9 cellular contexts compared by ENCODE assay signal in the genomic region with DNA sequence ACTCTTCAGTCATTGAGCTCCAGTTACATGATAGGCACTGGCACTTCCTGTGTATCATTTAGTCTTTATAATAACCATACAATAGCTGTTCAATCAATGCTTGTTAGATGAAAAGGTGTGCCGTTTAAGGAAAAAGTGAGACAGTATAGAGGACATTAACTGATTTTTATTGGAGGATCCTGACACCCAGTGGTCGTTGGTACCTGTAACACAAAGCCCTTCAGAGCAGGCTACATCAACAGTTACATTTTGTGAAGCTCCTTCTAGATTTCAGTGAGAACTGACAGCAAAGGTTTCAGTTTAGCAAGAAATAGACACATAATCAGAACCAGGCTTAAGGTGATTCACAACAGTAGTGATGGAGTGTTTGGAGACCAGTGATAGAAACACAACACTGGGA. TPM values are rescaled to one million over a fixed set of nuclear protein-coding genes. Genes with fewer than 3 reads are reported as not detected.
A peak's percentile ranks its signal among the peaks of the same experiment; 100 is the strongest.
DNase-seq lines count a peak whose midpoint lies in the region; ATAC-seq and TF ChIP-seq lines count a peak whose summit lies in the region.
"Had no signal": no experiment of that assay in that cellular context is flagged by ENCODE, and none has a peak within 500 bp of the region (broad histone marks: within the 10 kb centered on the region; RNA-seq: fewer than 3 reads in every experiment).

No MANE protein-coding gene starts in this region.

- H3K27ac Mint-ChIP-seq in natural killer cell treated with Interleukin-12 subunit alpha and Interleukin-12 subunit beta and Interleukin-15 and Interleukin-18, amount 100 ng/mL, for 72 hours = no peak overlapping the region
- no peak overlapping the region for H3K27ac Mint-ChIP-seq in natural killer cell
- no peak overlapping the region for H3K27ac Mint-ChIP-seq in chondrocyte (ENCODE audit: unreplicated experiment)
- H3K27ac Mint-ChIP-seq: activated naive CD8-positive, alpha-beta T cell had no signal

- no peak overlapping the region for H3K4me3 ChIP-seq in smooth muscle cell

- no peak overlapping the region for H3K27ac ChIP-seq in smooth muscle cell (ENCODE audit: low read depth)

- H3K9ac ChIP-seq in smooth muscle cell (ENCODE audit: low read depth) = no peak overlapping the region

- no peak overlapping the region for H2AFZ ChIP-seq in smooth muscle cell (ENCODE audit: low read depth)

- H3K36me3 Mint-ChIP-seq in natural killer cell treated with Interleukin-12 subunit alpha and Interleukin-12 subunit beta and Interleukin-15 and Interleukin-18, amount 100 ng/mL, for 72 hours = no peaks in the 10 kb centered on the region
- H3K36me3 Mint-ChIP-seq in natural killer cell = no peaks in the 10 kb centered on the region
- peaks cover 4% of the 10 kb centered on the region for H3K36me3 Mint-ChIP-seq in chondrocyte (ENCODE audit: low read depth)

- no peaks in the 10 kb centered on the region for H3K9me3 Mint-ChIP-seq in natural killer cell treated with Interleukin-12 subunit alpha and Interleukin-12 subunit beta and Interleukin-15 and Interleukin-18, amount 100 ng/mL, for 72 hours
- H3K9me3 Mint-ChIP-seq in natural killer cell (no peaks in the 10 kb centered on the region), chondrocyte (ENCODE audit: low read depth) (no peaks in the 10 kb centered on the region)

- H3K9me3 ChIP-seq in smooth muscle cell (replicated peaks; ENCODE audit: low read depth) = no peaks in the 10 kb centered on the region

- H3F3A ChIP-seq in smooth muscle cell (ENCODE audit: low read depth) = no peaks in the 10 kb centered on the region

- H3K4me1 Mint-ChIP-seq in natural killer cell treated with Interleukin-12 subunit alpha and Interleukin-12 subunit beta and Interleukin-15 and Interleukin-18, amount 100 ng/mL, for 72 hours (ENCODE audit: low read depth in 2 of 2) = peaks cover 0 to 6% of the 10 kb centered on the region in 2 donors
- no peaks in the 10 kb centered on the region for H3K4me1 Mint-ChIP-seq in natural killer cell
- peaks cover 2% of the 10 kb centered on the region for H3K4me1 Mint-ChIP-seq in chondrocyte (ENCODE audit: low read depth)

- no peaks in the 10 kb centered on the region for H4K20me1 ChIP-seq in smooth muscle cell (ENCODE audit: low read depth)

- no peak overlapping the region for H3K4me3 Mint-ChIP-seq in natural killer cell treated with Interleukin-12 subunit alpha and Interleukin-12 subunit beta and Interleukin-15 and Interleukin-18, amount 100 ng/mL, for 72 hours
- no peak overlapping the region for H3K4me3 Mint-ChIP-seq in natural killer cell
- no peak overlapping the region for H3K4me3 Mint-ChIP-seq in chondrocyte (ENCODE audit: unreplicated experiment)
- H3K4me3 Mint-ChIP-seq: activated naive CD8-positive, alpha-beta T cell had no signal

- H3K36me3 ChIP-seq in smooth muscle cell (ENCODE audit: low read depth) = no peaks in the 10 kb centered on the region

- H3K4me1 ChIP-seq in smooth muscle cell (ENCODE audit: low read depth) = peaks cover 8% of the 10 kb centered on the region

- H3K79me2 ChIP-seq in smooth muscle cell (ENCODE audit: low read depth) = no peaks in the 10 kb centered on the region

- TF ChIP-seq CTCF in natural killer cell (IDR thresholded peaks at IDR 0.05) (no peak), chondrocyte (IDR thresholded peaks at IDR 0.05) (peak; percentile 71), smooth muscle cell (IDR thresholded peaks at IDR 0.05; ENCODE audit: borderline replicate concordance, insufficient read depth, poor library complexity, severe bottlenecking) (no peak)

- no peak for DNase-seq in natural killer cell treated with Interleukin-12 subunit alpha and Interleukin-12 subunit beta and Interleukin-15 and Interleukin-18, amount 100 ng/mL, for 72 hours (ENCODE audit: low spot score)
- DNase-seq in natural killer cell (no peak), NAMALWA (ENCODE audit: low spot score) (peak; percentile 12), chondrocyte (ENCODE audit: low spot score) (no peak), left ventricle myocardium superior (no peak), smooth muscle cell (lab: John Stamatoyannopoulos, UW; ENCODE audit: unreplicated experiment) (no peak), NCI-H2081 treated with DMSO at 0.1 percent for 48 hours (lab: John Stamatoyannopoulos, UW) (no peak), A172 (ENCODE audit: low spot score) (no peak)

- no peaks in the 10 kb centered on the region for H3K27me3 Mint-ChIP-seq in natural killer cell treated with Interleukin-12 subunit alpha and Interleukin-12 subunit beta and Interleukin-15 and Interleukin-18, amount 100 ng/mL, for 72 hours
- H3K27me3 Mint-ChIP-seq in natural killer cell (ENCODE audit: low read depth in 2 of 2) (no peaks in the 10 kb centered on the region), chondrocyte (ENCODE audit: low read depth) (no peaks in the 10 kb centered on the region)
- H3K27me3 Mint-ChIP-seq: activated naive CD8-positive, alpha-beta T cell had no signal

- peak; percentile 43 to 65 for ATAC-seq in natural killer cell treated with Interleukin-12 subunit alpha and Interleukin-12 subunit beta and Interleukin-15 and Interleukin-18, amount 100 ng/mL, for 72 hours
- ATAC-seq in natural killer cell (no peak), left ventricle myocardium superior (no peak)

- H3K4me2 ChIP-seq in smooth muscle cell = no peak overlapping the region

- H3K27me3 ChIP-seq in smooth muscle cell (ENCODE audit: low read depth) = no peaks in the 10 kb centered on the region

- 48% methylated on average over 2 of the region's 2 CpGs for WGBS in smooth muscle cell (ENCODE audit: low lambda C conversion rate)

- intact Hi-C loops in natural killer cell (cut with micrococcal nuclease) (no loop called here), left ventricle myocardium superior (cut with micrococcal nuclease) (no loop called here)

RNA-seq across cellular contexts. Expression of a gene that starts 44.2 kb away (rescaled TPM):
- total RNA-seq in natural killer cell treated with Interleukin-12 subunit alpha and Interleukin-12 subunit beta and Interleukin-15 and Interleukin-18, amount 100 ng/mL, for 72 hours = 1 to 10 TPM in 1 of 2 donors, under 1 TPM in 1; 0.67 to 2.8 TPM
- total RNA-seq in natural killer cell (under 1 TPM; 0.64 to 0.90 (median 0.77) TPM), chondrocyte (1.7 to 9.6 TPM (median 8.5 TPM) in 3 replicates), left ventricle myocardium superior (0.25 TPM), smooth muscle cell (6.5 and 9.8 TPM in 2 replicates)
- 4.3 and 4.8 TPM in 2 replicates for polyA plus RNA-seq in smooth muscle cell
- 0.41 TPM in 1 of 2 replicates, not detected in the other for total RNA-seq in A172 (2014; rRNA removed; shearing (Covaris generic))

Comparison
In these comparisons a context has a peak if more than half of its experiments do, and no peak if none do; other contexts are left out.
1. ATAC-seq: peak in natural killer cell treated with Interleukin-12 subunit alpha and Interleukin-12 subunit beta and Interleukin-15 and Interleukin-18, amount 100 ng/mL, for 72 hours (2 of 2); none in natural killer cell (0 of 3) and left ventricle myocardium superior (single experiment).